31 cellular contexts compared by ENCODE assay signal in the genomic region with DNA sequence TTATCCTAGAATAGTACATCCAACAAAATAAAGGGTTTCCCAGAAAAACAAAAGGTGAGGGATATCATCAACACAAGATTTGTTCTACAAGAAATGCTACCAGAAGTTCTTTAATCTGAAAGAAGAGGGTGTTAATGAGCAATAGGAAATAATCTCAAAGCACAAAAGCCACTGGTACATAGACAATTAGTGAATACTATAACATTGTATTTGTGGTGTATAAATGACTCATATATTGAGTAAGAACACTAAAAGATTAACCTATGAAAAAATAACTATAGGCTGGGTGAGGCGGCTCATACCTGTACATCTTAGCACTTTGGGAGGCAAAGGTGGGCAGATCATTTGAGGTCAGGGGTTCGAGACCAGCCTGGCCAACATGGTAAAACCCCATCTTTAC.
"Had no signal": no experiment of that assay in that cellular context is flagged by ENCODE, and none has a peak within 500 bp of the region (broad histone marks: within the 10 kb centered on the region; RNA-seq: fewer than 3 reads in every experiment).

No MANE protein-coding gene starts in this region.

- FAIRE-seq: islet of Langerhans, kidney, urothelium cell line had no signal

- H3K4me3 ChIP-seq: left lung, lower lobe of right lung, neural progenitor cell, skin epidermis, suprapubic skin, thoracic aorta, tibial artery, upper lobe of right lung had no signal

- ATAC-seq: left colon; left lung; lower lobe of right lung; natural killer cell; right cardiac atrium; sciatic nerve; stimulated activated effector memory CD8-positive, alpha-beta T cell treated with anti-CD3 and anti-CD28 coated beads, Interleukin-12 subunit alpha, Interleukin-12 subunit beta, amount 100 ng/mL, for 72 hours; upper lobe of right lung had no signal

- H3K36me3 ChIP-seq: left lung, lower lobe of right lung, neural progenitor cell, neutrophil, suprapubic skin, thoracic aorta, tibial artery, upper lobe of right lung had no signal

- H3K27ac ChIP-seq: left lung, lower lobe of right lung, neural progenitor cell, neutrophil, parathyroid adenoma, skin epidermis, suprapubic skin, thoracic aorta, tibial artery, upper lobe of right lung had no signal

- H3K27me3 ChIP-seq: left lung, neural progenitor cell, neutrophil, suprapubic skin, tibial artery, upper lobe of right lung had no signal

- DNase-seq: hypothalamus; immature natural killer cell; kidney; left colon; left lung; lower lobe of right lung; mesendoderm; naive B cell; natural killer cell; nephron progenitor cell; occipital lobe; retina; right cardiac atrium; stimulated activated CD4-positive, alpha-beta T cell treated with anti-CD3 and anti-CD28 coated beads, Interleukin-12 subunit alpha, Interleukin-12 subunit beta, amount 100 ng/mL, for 4 hours; stimulated activated CD4-positive, alpha-beta T cell treated with anti-CD3 and anti-CD28 coated beads, Interleukin-15, amount 100 ng/mL, for 24 hours; stimulated activated CD4-positive, alpha-beta T cell treated with anti-CD3 and anti-CD28 coated beads, Interleukin-2, amount 100 ng/mL, for 24 hours; stimulated activated CD4-positive, alpha-beta T cell treated with anti-CD3 and anti-CD28 coated beads, Interleukin-4, amount 100 ng/mL, for 1 hour; stimulated activated naive CD4-positive, alpha-beta T cell; tibial artery; trophoblast cell; upper lobe of right lung had no signal

- H3K4me1 ChIP-seq: left lung, lower lobe of right lung, neural progenitor cell, parathyroid adenoma, suprapubic skin, tibial artery, upper lobe of right lung had no signal
